Comparison of ENCODE assay signal across 8 cellular contexts in genomic region chr15:51622269-51623180, GRCh38. TPM values are rescaled to one million over a fixed set of nuclear protein-coding genes. Genes with fewer than 3 reads are reported as not detected.
DNase-seq lines count a peak whose midpoint lies in the region; ATAC-seq, FAIRE-seq and TF ChIP-seq lines count a peak whose summit lies in the region.

A gene with protein sequence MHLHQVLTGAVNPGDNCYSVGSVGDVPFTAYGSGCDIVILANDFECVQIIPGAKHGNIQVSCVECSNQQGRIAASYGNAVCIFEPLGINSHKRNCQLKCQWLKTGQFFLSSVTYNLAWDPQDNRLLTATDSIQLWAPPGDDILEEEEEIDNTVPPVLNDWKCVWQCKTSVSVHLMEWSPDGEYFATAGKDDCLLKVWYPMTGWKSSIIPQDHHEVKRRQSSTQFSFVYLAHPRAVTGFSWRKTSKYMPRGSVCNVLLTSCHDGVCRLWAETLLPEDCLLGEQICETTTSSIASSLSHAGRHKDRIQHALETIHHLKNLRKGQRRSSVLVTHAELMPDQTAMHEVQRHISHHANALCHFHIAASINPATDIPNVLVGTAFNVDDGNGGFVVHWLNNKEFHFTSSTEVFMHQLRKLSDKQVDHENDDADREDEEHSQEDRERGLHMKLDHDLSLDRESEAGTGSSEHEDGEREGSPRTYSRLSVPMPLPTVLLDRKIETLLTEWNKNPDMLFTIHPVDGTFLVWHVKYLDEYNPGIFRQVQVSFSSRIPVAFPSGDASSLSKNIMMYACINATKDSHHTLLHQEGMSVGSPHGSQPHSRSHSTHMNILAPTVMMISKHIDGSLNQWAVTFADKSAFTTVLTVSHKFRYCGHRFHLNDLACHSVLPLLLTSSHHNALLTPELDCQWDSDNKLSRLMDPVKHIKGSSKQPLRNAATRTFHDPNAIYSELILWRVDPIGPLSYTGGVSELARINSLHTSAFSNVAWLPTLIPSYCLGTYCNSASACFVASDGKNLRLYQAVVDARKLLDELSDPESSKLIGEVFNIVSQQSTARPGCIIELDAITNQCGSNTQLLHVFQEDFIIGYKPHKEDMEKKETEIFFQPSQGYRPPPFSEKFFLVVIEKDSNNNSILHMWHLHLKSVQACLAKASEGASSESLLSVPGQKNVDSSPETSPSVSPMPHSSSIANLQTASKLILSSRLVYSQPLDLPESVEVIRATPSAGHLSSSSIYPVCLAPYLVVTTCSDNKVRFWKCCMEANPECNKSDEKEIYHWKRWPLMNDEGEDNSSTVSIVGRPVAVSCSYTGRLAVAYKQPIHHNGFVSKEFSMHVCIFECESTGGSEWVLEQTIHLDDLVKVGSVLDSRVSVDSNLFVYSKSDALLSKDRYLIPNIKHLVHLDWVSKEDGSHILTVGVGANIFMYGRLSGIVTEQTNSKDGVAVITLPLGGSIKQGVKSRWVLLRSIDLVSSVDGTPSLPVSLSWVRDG (N-terminal part only) (minus strand): TSS chr15:51622771. CDS start chr15:51622545, 226 bp downstream.

- DNase-seq in D721Med (ENCODE audit: insufficient read length, low spot score) (peak; percentile 52), RWPE1 (ENCODE audit: low spot score) (peak; percentile 86), foreskin fibroblast (peak; percentile 81 to 93), stomach (peak; percentile 83)
- peak; percentile 28 to 71 (median 48) for DNase-seq in activated naive CD4-positive, alpha-beta T cell (lab: John Stamatoyannopoulos, UW)

- no peak for FAIRE-seq in D721Med (lab: Jason Lieb, UNC)

- H4K20me1 ChIP-seq in neural cell (ENCODE audit: insufficient read depth), result no peaks in the 10 kb centered on the region

- H3K79me2 ChIP-seq in neural cell (replicated peaks; ENCODE audit: insufficient read depth, low read length), result peaks cover 39% of the 10 kb centered on the region

- POLR2A ChIA-PET in RWPE1 (lab: Yijun Ruan, JAX; ENCODE audit: low non-redundant PET), result interaction anchor here (0.6 kb wide), 1 partner anchor 207 kb away, joined by 3 read pairs; no protein-coding TSS in a partner anchor

- intact Hi-C loops in stomach (cut with DNase I; ENCODE audit: low total_unique reads), result no loop called here

- ATAC-seq in GM21529 (IDR thresholded peaks at IDR 0.05; ENCODE audit: unreplicated experiment), result peak; percentile 53

- H3K36me3 ChIP-seq in KOPT-K1 (ENCODE audit: insufficient read depth, low read length), result no peaks in the 10 kb centered on the region
- H3K36me3 ChIP-seq in neural cell (ENCODE audit: insufficient read depth, low read length), result no peaks in the 10 kb centered on the region
- H3K36me3 ChIP-seq in stomach, result no peaks in the 10 kb centered on the region

- TF ChIP-seq POLR2A in stomach (IDR thresholded peaks at IDR 0.05), result no peak

- peak; percentile 58 for TF ChIP-seq EP300 in neural cell (conservative IDR thresholded peaks at IDR 0.05; ENCODE audit: poor library complexity, severe bottlenecking)
- no peak for TF ChIP-seq EP300 in stomach (IDR thresholded peaks at IDR 0.05)

- H3K4me1 ChIP-seq in stomach, result peaks cover 19 to 43% (median 29%) of the 10 kb centered on the region in 4 donors

- H3K27ac ChIP-seq in KOPT-K1 (ENCODE audit: low read depth, low read length, poor library complexity, severe bottlenecking) (peak within 1 kb of the TSS; percentile 72), RWPE1 (peak within 1 kb of the TSS; percentile 87), neural cell (ENCODE audit: low read length) (peak within 1 kb of the TSS; percentile 88), stomach (peak within 1 kb of the TSS; percentile 72 to 92 (median 86))

- no peaks in the 10 kb centered on the region for H3K9me2 ChIP-seq in neural cell (ENCODE audit: insufficient read depth, low read length)

- TF ChIP-seq CTCF in D721Med (IDR thresholded peaks at IDR 0.05; ENCODE audit: insufficient read depth, missing control alignments) (no peak), RWPE1 (conservative IDR thresholded peaks at IDR 0.05; ENCODE audit: low read depth) (no peak), foreskin fibroblast (IDR thresholded peaks at IDR 0.05; ENCODE audit: low read depth, low read length) (no peak), neural cell (IDR thresholded peaks at IDR 0.05; ENCODE audit: poor library complexity, severe bottlenecking) (no peak), stomach (IDR thresholded peaks at IDR 0.05) (no peak)

- H3K9me3 ChIP-seq in KOPT-K1 (ENCODE audit: insufficient read depth, low read length, poor library complexity, severe bottlenecking) (no peaks in the 10 kb centered on the region), neural cell (ENCODE audit: low read length) (no peaks in the 10 kb centered on the region), stomach (no peaks in the 10 kb centered on the region)

- H3K4me3 ChIP-seq in foreskin fibroblast (ENCODE audit: low read depth in 1 of 2, low read length in 2 of 2) (peak within 1 kb of the TSS; percentile 62 to 73), neural cell (ENCODE audit: low read length) (peak within 1 kb of the TSS; percentile 94), stomach (peak within 1 kb of the TSS; percentile 65 to 95 (median 83))

- TF ChIP-seq RAD21 in neural cell (conservative IDR thresholded peaks at IDR 0.05), result peak; percentile 8

- CTCF ChIA-PET in RWPE1 (lab: Yijun Ruan, JAX), result interaction anchor here (0.6 to 1.4 kb wide), 4 partner anchors 9 to 141 kb away, joined by 3 to 5 read pairs (median 4); no protein-coding TSS in a partner anchor

- peak within 1 kb of the TSS; percentile 72 for H2AFZ ChIP-seq in neural cell (ENCODE audit: low read depth, low read length)

- WGBS in stomach, 5 donors, result 0 to 1% (median 0%) methylated on average over 35 to 96 of the region's 96 CpGs

- no peaks in the 10 kb centered on the region for H3F3A ChIP-seq in neural cell (ENCODE audit: insufficient read depth, low read length, poor library complexity, severe bottlenecking)

- H3K9ac ChIP-seq in neural cell (ENCODE audit: low read length), result peak within 1 kb of the TSS; percentile 94

- no peaks in the 10 kb centered on the region for H3K27me3 ChIP-seq in neural cell (ENCODE audit: insufficient read depth, low read depth, low read length)
- H3K27me3 ChIP-seq in stomach, result no peaks in the 10 kb centered on the region

- H3K4me2 ChIP-seq in neural cell (ENCODE audit: low read length), result peak within 1 kb of the TSS; percentile 91

TF ChIP-seq in neural cell, 6 proteins besides CTCF, POLR2A, EP300 and RAD21:
- TF ChIP-seq, protein P1, sequence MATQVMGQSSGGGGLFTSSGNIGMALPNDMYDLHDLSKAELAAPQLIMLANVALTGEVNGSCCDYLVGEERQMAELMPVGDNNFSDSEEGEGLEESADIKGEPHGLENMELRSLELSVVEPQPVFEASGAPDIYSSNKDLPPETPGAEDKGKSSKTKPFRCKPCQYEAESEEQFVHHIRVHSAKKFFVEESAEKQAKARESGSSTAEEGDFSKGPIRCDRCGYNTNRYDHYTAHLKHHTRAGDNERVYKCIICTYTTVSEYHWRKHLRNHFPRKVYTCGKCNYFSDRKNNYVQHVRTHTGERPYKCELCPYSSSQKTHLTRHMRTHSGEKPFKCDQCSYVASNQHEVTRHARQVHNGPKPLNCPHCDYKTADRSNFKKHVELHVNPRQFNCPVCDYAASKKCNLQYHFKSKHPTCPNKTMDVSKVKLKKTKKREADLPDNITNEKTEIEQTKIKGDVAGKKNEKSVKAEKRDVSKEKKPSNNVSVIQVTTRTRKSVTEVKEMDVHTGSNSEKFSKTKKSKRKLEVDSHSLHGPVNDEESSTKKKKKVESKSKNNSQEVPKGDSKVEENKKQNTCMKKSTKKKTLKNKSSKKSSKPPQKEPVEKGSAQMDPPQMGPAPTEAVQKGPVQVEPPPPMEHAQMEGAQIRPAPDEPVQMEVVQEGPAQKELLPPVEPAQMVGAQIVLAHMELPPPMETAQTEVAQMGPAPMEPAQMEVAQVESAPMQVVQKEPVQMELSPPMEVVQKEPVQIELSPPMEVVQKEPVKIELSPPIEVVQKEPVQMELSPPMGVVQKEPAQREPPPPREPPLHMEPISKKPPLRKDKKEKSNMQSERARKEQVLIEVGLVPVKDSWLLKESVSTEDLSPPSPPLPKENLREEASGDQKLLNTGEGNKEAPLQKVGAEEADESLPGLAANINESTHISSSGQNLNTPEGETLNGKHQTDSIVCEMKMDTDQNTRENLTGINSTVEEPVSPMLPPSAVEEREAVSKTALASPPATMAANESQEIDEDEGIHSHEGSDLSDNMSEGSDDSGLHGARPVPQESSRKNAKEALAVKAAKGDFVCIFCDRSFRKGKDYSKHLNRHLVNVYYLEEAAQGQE (IDR thresholded peaks at IDR 0.05; ENCODE audit: borderline replicate concordance), result peak; percentile 64
- peak; percentile 87 for TF ChIP-seq POLR2AphosphoS5 (IDR thresholded peaks at IDR 0.05)
- peak; percentile 64 for TF ChIP-seq TAF1 (IDR thresholded peaks at IDR 0.05; ENCODE audit: low read depth)
- no peak for TF ChIP-seq SMC3 (conservative IDR thresholded peaks at IDR 0.05; ENCODE audit: poor library complexity)
- peak; percentile 72 for TF ChIP-seq MXI1 (conservative IDR thresholded peaks at IDR 0.05; ENCODE audit: poor library complexity, severe bottlenecking)
- no peak for TF ChIP-seq EZH2 (IDR thresholded peaks at IDR 0.05; ENCODE audit: borderline replicate concordance, insufficient read depth, low read length, poor library complexity, severe bottlenecking)

RNA-seq across cellular contexts. Expression of the gene that starts here (rescaled TPM):
- polyA plus RNA-seq in neural cell (147 and 176 TPM in 2 replicates), stomach (10 to 100 TPM in 1 of 3 donors, 1 to 10 TPM in 2; 4.9 to 14.6 (median 6.0) TPM)
- polyA minus RNA-seq in neural cell, result 213 and 220 TPM in 2 replicates
- 10 to 100 TPM; 21.0 to 78.4 (median 42.5) TPM for total RNA-seq in stomach

Comparison
In these comparisons a context has a peak if more than half of its experiments do, and no peak if none do; other contexts are left out.
1. Peak in every context shown above with its lines: DNase-seq, ATAC-seq, H3K4me3 ChIP-seq and H3K27ac ChIP-seq.